22 cellular contexts compared by ENCODE assay signal in genomic region chr2:171341394-171341793, GRCh38.
"Had no signal": no experiment of that assay in that cellular context is flagged by ENCODE, and none has a peak within 500 bp of the region (broad histone marks: within the 10 kb centered on the region; RNA-seq: fewer than 3 reads in every experiment).

No MANE protein-coding gene starts in this region.

- DNase-seq: cortex of kidney; dorsolateral prefrontal cortex; effector CD8-positive, alpha-beta T cell; foreskin melanocyte; head of caudate nucleus; kidney; left cardiac atrium; mammary epithelial cell; natural killer cell; posterior cingulate gyrus; sigmoid colon; stimulated activated CD4-positive, alpha-beta T cell treated with anti-CD3 and anti-CD28 coated beads, Interleukin-12 subunit alpha, Interleukin-12 subunit beta, amount 100 ng/mL, for 4 hours; stimulated activated CD4-positive, alpha-beta T cell treated with anti-CD3 and anti-CD28 coated beads, Interleukin-4, amount 100 ng/mL, for 1 hour; stimulated activated CD8-positive, alpha-beta memory T cell treated with anti-CD3 and anti-CD28 coated beads, Interleukin-4, amount 100 ng/mL, for 48 hours; stimulated activated naive CD8-positive, alpha-beta T cell treated with anti-CD3 and anti-CD28 coated beads, Interleukin-15, amount 100 ng/mL, for 72 hours; transverse colon had no signal

- H3K9me3 ChIP-seq: mucosa of descending colon, sigmoid colon, thoracic aorta, transverse colon had no signal

- H3K27ac ChIP-seq: dorsolateral prefrontal cortex, hepatocyte, thoracic aorta had no signal

- H3K27ac Mint-ChIP-seq: natural killer cell; stimulated activated effector memory CD8-positive, alpha-beta T cell treated with anti-CD3 and anti-CD28 coated beads, Interleukin-12 subunit alpha, Interleukin-12 subunit beta, amount 100 ng/mL, for 72 hours had no signal

- H3K4me3 Mint-ChIP-seq: natural killer cell; neural crest cell; stimulated activated effector memory CD8-positive, alpha-beta T cell treated with anti-CD3 and anti-CD28 coated beads, Interleukin-12 subunit alpha, Interleukin-12 subunit beta, amount 100 ng/mL, for 72 hours; stimulated activated naive CD8-positive, alpha-beta T cell treated with anti-CD3 and anti-CD28 coated beads, Interleukin-15, amount 100 ng/mL, for 72 hours had no signal

- H3K4me3 ChIP-seq: dorsolateral prefrontal cortex, hepatocyte, mucosa of descending colon, sigmoid colon, skin epidermis, thoracic aorta, transverse colon had no signal

- H3K36me3 ChIP-seq: sigmoid colon, thoracic aorta, transverse colon had no signal

- H3K9me3 Mint-ChIP-seq: natural killer cell; neural crest cell; stimulated activated effector memory CD8-positive, alpha-beta T cell treated with anti-CD3 and anti-CD28 coated beads, Interleukin-12 subunit alpha, Interleukin-12 subunit beta, amount 100 ng/mL, for 72 hours; stimulated activated naive CD8-positive, alpha-beta T cell treated with anti-CD3 and anti-CD28 coated beads, Interleukin-15, amount 100 ng/mL, for 72 hours had no signal

- ATAC-seq: left cardiac atrium; natural killer cell; stimulated activated effector memory CD8-positive, alpha-beta T cell treated with anti-CD3 and anti-CD28 coated beads, Interleukin-12 subunit alpha, Interleukin-12 subunit beta, amount 100 ng/mL, for 72 hours; stimulated activated naive CD8-positive, alpha-beta T cell treated with anti-CD3 and anti-CD28 coated beads, Interleukin-15, amount 100 ng/mL, for 72 hours had no signal

- H3K27me3 ChIP-seq: dorsolateral prefrontal cortex, hepatocyte, sigmoid colon, transverse colon had no signal

- H3K27me3 Mint-ChIP-seq: stimulated activated naive CD8-positive, alpha-beta T cell treated with anti-CD3 and anti-CD28 coated beads, Interleukin-15, amount 100 ng/mL, for 72 hours had no signal

- H3K36me3 Mint-ChIP-seq: natural killer cell had no signal
